20 cellular contexts compared by ENCODE assay signal in the genomic region with DNA sequence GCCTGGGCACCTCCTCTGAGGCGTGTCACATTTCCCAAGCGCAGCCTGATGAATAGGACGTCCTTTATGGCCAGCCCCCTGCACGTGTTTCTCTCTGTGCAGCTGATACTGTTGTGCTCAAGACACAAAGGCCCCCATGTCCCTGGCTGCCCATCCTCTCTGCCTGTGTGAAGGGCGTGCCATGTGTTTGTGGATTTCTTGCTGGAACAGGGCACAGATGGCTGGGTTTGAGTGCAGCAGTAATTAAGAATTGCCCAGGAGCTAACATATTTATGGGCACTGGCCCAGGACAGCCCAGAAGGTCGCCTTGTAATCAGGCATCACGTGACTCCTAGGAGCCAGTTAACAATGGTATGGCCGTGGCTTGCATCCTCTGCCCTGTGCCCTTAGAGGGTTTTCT.
DNase-seq lines count a peak whose midpoint lies in the region; ATAC-seq and TF ChIP-seq lines count a peak whose summit lies in the region.
"Had no signal": no experiment of that assay in that cellular context is flagged by ENCODE, and none has a peak within 500 bp of the region (broad histone marks: within the 10 kb centered on the region; RNA-seq: fewer than 3 reads in every experiment).

No MANE protein-coding gene starts in this region.

- no peak overlapping the region for H2BK20ac ChIP-seq in IMR-90 (ENCODE audit: low read depth, low read length)

- intact Hi-C loops in IMR-90 (cut with micrococcal nuclease), result no loop called here

- H2AK5ac ChIP-seq in IMR-90 (ENCODE audit: low read depth, low read length), result 0 out of 2 replicates have a peak overlapping the region, but pooled peaks have one; percentile 23
- H2AK5ac ChIP-seq in mesenchymal stem cell (ENCODE audit: low read length, severe bottlenecking), result no peak overlapping the region

- H2BK15ac ChIP-seq in IMR-90 (ENCODE audit: low read depth, low read length) (no peak overlapping the region), mesenchymal stem cell (ENCODE audit: low read depth, poor library complexity, severe bottlenecking) (no peak overlapping the region)

- TF ChIP-seq POLR2A in IMR-90 (IDR thresholded peaks at IDR 0.05; ENCODE audit: low read depth, low read length) (no peak), gastroesophageal sphincter (IDR thresholded peaks at IDR 0.05) (no peak)

- no peak overlapping the region for H3K56ac ChIP-seq in IMR-90 (ENCODE audit: extremely low read depth, insufficient read depth, low read length)

- H4K5ac ChIP-seq in IMR-90 (ENCODE audit: low read depth, low read length), result no peak overlapping the region

- H3K9me1 ChIP-seq in IMR-90 (ENCODE audit: insufficient read depth, low read length), result peaks cover 3% of the 10 kb centered on the region; the same call in 1 of the 2 replicates

- DNase-seq in D341Med (ENCODE audit: low spot score) (peak; percentile 77), IMR-90 (no peak), NCI-H69 (lab: John Stamatoyannopoulos, UW) (peak; percentile 98), mesenchymal stem cell (no peak), SIG-M5 treated with dmso at 0.1 percent for 504 hours (lab: John Stamatoyannopoulos, UW; ENCODE audit: unreplicated experiment) (no peak)
- DNase-seq: activated CD4-positive, alpha-beta T cell treated with anti-CD3 and anti-CD28 coated beads for 1 hour; activated CD8-positive, alpha-beta memory T cell treated with anti-CD3 and anti-CD28 coated beads, Interleukin-2, amount 50 U/mL, for 4 hours; activated gamma-delta T cell treated with Interleukin-2 at 50 U/mL for 16 hours; central memory CD4-positive, alpha-beta T cell; effector CD8-positive, alpha-beta T cell; lower lobe of right lung; naive thymus-derived CD4-positive, alpha-beta T cell; NCI-H1436; NCI-H526 treated with DMSO at 0.1 percent for 48 hours; PC-9; stimulated activated CD4-positive, alpha-beta T cell treated with anti-CD3 and anti-CD28 coated beads, Interleukin-4, amount 100 ng/mL, for 1 hour had no signal

- H3K9ac ChIP-seq in IMR-90 (ENCODE audit: low read depth, low read length) (no peak overlapping the region), mesenchymal stem cell (ENCODE audit: low read length) (no peak overlapping the region)

- H4K8ac ChIP-seq in IMR-90 (ENCODE audit: low read depth in 2 of 2, low read length in 2 of 2) (no peak overlapping the region), mesenchymal stem cell (ENCODE audit: low read length) (no peak overlapping the region)

- H3K4me1 ChIP-seq in IMR-90 (ENCODE audit: control insufficient read depth, insufficient read depth, low read length) (0 out of 2 replicates have a peak, but pooled peaks cover 2% of the 10 kb centered on the region), mesenchymal stem cell (ENCODE audit: control insufficient read depth, insufficient read depth, low read depth, low read length) (peaks cover 5% of the 10 kb centered on the region), gastroesophageal sphincter (no peaks in the 10 kb centered on the region)
- H3K4me1 ChIP-seq: lower lobe of right lung had no signal

- TF ChIP-seq CTCF in IMR-90 (conservative IDR thresholded peaks at IDR 0.05; ENCODE audit: low read depth, low read length) (no peak), gastroesophageal sphincter (IDR thresholded peaks at IDR 0.05) (no peak)

- TF ChIP-seq RAD21 in IMR-90 (IDR thresholded peaks at IDR 0.05; ENCODE audit: low read length), result no peak

- H3K27ac ChIP-seq in IMR-90 (ENCODE audit: insufficient read depth, low read length) (no peak overlapping the region), mesenchymal stem cell (ENCODE audit: low read length, poor library complexity, severe bottlenecking) (no peak overlapping the region), gastroesophageal sphincter (no peak overlapping the region)
- H3K27ac ChIP-seq: lower lobe of right lung, PC-9, SK-N-MC, skin epidermis had no signal

- H4K91ac ChIP-seq in IMR-90 (ENCODE audit: insufficient read depth, low read depth, low read length) (no peak overlapping the region), mesenchymal stem cell (ENCODE audit: low read length) (peak overlapping the region; percentile 9)

- H2BK12ac ChIP-seq in mesenchymal stem cell (ENCODE audit: low read length in 2 of 2), result peak overlapping the region in 1 of 2 experiments; percentile 1

- H2BK5ac ChIP-seq in IMR-90 (ENCODE audit: low read depth, low read length, poor library complexity, severe bottlenecking), result no peak overlapping the region
- H2BK5ac ChIP-seq in mesenchymal stem cell (ENCODE audit: low read depth, low read length, poor library complexity, severe bottlenecking), result no peak overlapping the region

- H3K79me1 ChIP-seq in IMR-90 (ENCODE audit: low read depth in 1 of 2, low read length in 2 of 2), result no peaks in the 10 kb centered on the region; a peak in 2 of 4 replicates
- peaks cover 33% of the 10 kb centered on the region for H3K79me1 ChIP-seq in mesenchymal stem cell (replicated peaks; ENCODE audit: low read length, poor library complexity, severe bottlenecking)

- CTCF ChIA-PET in IMR-90 (lab: Yijun Ruan, JAX), result interaction anchor here (0.6 kb wide), 1 partner anchor 108 kb away, joined by 3 read pairs; no protein-coding TSS in a partner anchor

- TF ChIP-seq EP300 in gastroesophageal sphincter (IDR thresholded peaks at IDR 0.05), result no peak

- H4K20me1 ChIP-seq in IMR-90 (ENCODE audit: insufficient read depth, low read length), result no peaks in the 10 kb centered on the region

- ATAC-seq in IMR-90 (ENCODE audit: low read depth) (no peak), gastroesophageal sphincter (no peak), HG02642 (IDR thresholded peaks at IDR 0.05; ENCODE audit: poor library complexity, unreplicated experiment) (no peak)
- ATAC-seq: lower lobe of right lung; naive thymus-derived CD4-positive, alpha-beta T cell had no signal

- H3K4me3 ChIP-seq in IMR-90 (ENCODE audit: insufficient read depth, low read depth, low read length), result no peak overlapping the region
- H3K4me3 ChIP-seq in mesenchymal stem cell (ENCODE audit: insufficient read depth in 1 of 2, low read depth in 1 of 2, low read length in 2 of 2), result no peak overlapping the region
- H3K4me3 ChIP-seq in gastroesophageal sphincter, result no peak overlapping the region
- H3K4me3 ChIP-seq: lower lobe of right lung, PC-9, SK-N-MC, skin epidermis had no signal

- H3K4me2 ChIP-seq in IMR-90 (ENCODE audit: low read depth, low read length) (no peak overlapping the region), mesenchymal stem cell (ENCODE audit: low read length, poor library complexity, severe bottlenecking) (no peak overlapping the region)
- H3K4me2 ChIP-seq: PC-9 had no signal

- no peaks in the 10 kb centered on the region for H3K27me3 ChIP-seq in IMR-90 (ENCODE audit: control insufficient read depth, insufficient read depth, low read length)
- H3K27me3 ChIP-seq in mesenchymal stem cell (ENCODE audit: control insufficient read depth in 1 of 2, insufficient read depth in 1 of 2, low read length in 2 of 2), result peaks cover 0 to 32% of the 10 kb centered on the region in 2 experiments
- H3K27me3 ChIP-seq in gastroesophageal sphincter, result no peaks in the 10 kb centered on the region

- in situ Hi-C loops in IMR-90 (cut with MboI; ENCODE audit: low sequenced_read_pairs), result no loop called here

- no TSS peak for BruUV-seq in IMR-90 (replicated peaks; lab: Mats Ljungman, UMichigan)

- no peak overlapping the region for H2AK9ac ChIP-seq in IMR-90 (replicated peaks; ENCODE audit: low read depth, low read length, poor library complexity)

- H2BK120ac ChIP-seq in IMR-90 (ENCODE audit: low read depth, low read length) (no peak overlapping the region), mesenchymal stem cell (ENCODE audit: low read depth, low read length) (no peak overlapping the region)

- H3K18ac ChIP-seq in IMR-90 (ENCODE audit: low read depth, low read length), result no peak overlapping the region
- no peak overlapping the region for H3K18ac ChIP-seq in mesenchymal stem cell (ENCODE audit: low read depth in 1 of 2, low read length in 2 of 2)

- POLR2A ChIA-PET in IMR-90 (lab: Charles Lee; ENCODE audit: unreplicated experiment), result no interaction called here

- no peak overlapping the region for H2AFZ ChIP-seq in IMR-90 (replicated peaks; ENCODE audit: low read length, poor library complexity)
- H2AFZ ChIP-seq in mesenchymal stem cell (ENCODE audit: low read depth, low read length), result no peak overlapping the region
- H2AFZ ChIP-seq: PC-9 had no signal

- H3K36me3 ChIP-seq in IMR-90 (ENCODE audit: control insufficient read depth, insufficient read depth, low read length), result no peaks in the 10 kb centered on the region
- H3K36me3 ChIP-seq in mesenchymal stem cell (ENCODE audit: control insufficient read depth in 1 of 2, insufficient read depth in 2 of 2, low read depth in 1 of 2, low read length in 2 of 2), result peaks cover 0 to 28% of the 10 kb centered on the region in 2 experiments
- H3K36me3 ChIP-seq in gastroesophageal sphincter, result no peaks in the 10 kb centered on the region
- H3K36me3 ChIP-seq: lower lobe of right lung had no signal

- H3K23ac ChIP-seq in IMR-90 (ENCODE audit: low read depth, low read length), result no peak overlapping the region
- H3K23ac ChIP-seq in mesenchymal stem cell (ENCODE audit: low read length in 2 of 2), result no peak overlapping the region

- WGBS in IMR-90 (ENCODE audit: extremely low coverage in 2 of 2, insufficient read length in 1 of 2), 2 experiments, result 95% methylated on average over 4 of the region's 8 CpGs; no CpG with 5 or more reads in 1 of the 2 experiments
- WGBS in mesenchymal stem cell, result 94% methylated on average over 8 of the region's 8 CpGs
- WGBS in gastroesophageal sphincter (ENCODE audit: low coverage in 1 of 2), 2 donors, result 90 to 95% methylated on average over 2 to 4 of the region's 8 CpGs

- H3K4ac ChIP-seq in IMR-90 (ENCODE audit: low read depth, low read length) (no peak overlapping the region), mesenchymal stem cell (ENCODE audit: low read depth in 1 of 2, low read length in 2 of 2) (no peak overlapping the region)

- H3K9me3 ChIP-seq in IMR-90 (ENCODE audit: control insufficient read depth, insufficient read depth, low read length) (no peaks in the 10 kb centered on the region), mesenchymal stem cell (ENCODE audit: control insufficient read depth, low read length) (no peaks in the 10 kb centered on the region), gastroesophageal sphincter (no peaks in the 10 kb centered on the region)
- H3K9me3 ChIP-seq: lower lobe of right lung had no signal

- dilution Hi-C loops in IMR-90 (cut with HindIII; ENCODE audit: low sequenced_read_pairs, unreplicated experiment), result no loop called here

- H3K14ac ChIP-seq in IMR-90 (replicated peaks; ENCODE audit: low read depth, low read length) (no peak overlapping the region; the same call in 1 of the 2 replicates), mesenchymal stem cell (ENCODE audit: low read length in 2 of 2) (no peak overlapping the region)

TF ChIP-seq in IMR-90, 13 proteins besides CTCF, POLR2A, EP300 and RAD21 (continues in another document):
- TF ChIP-seq MAZ (IDR thresholded peaks at IDR 0.05; ENCODE audit: borderline replicate concordance, low read depth, low read length) (no peak), RCOR1 (IDR thresholded peaks at IDR 0.05; ENCODE audit: insufficient replicate concordance, low read length) (no peak), RFX5 (IDR thresholded peaks at IDR 0.05; ENCODE audit: low read depth, low read length) (no peak), MXI1 (IDR thresholded peaks at IDR 0.05; ENCODE audit: borderline replicate concordance, low read depth, low read length) (no peak)

Comparison
In these comparisons a context has a peak if more than half of its experiments do, and no peak if none do; other contexts are left out.
1. DNase-seq: peak in D341Med (single experiment) and NCI-H69 (single experiment); none in IMR-90 (single experiment), mesenchymal stem cell (single experiment) and SIG-M5 treated with dmso at 0.1 percent for 504 hours (single experiment).